23 cellular contexts compared by ENCODE assay signal in the genomic region with DNA sequence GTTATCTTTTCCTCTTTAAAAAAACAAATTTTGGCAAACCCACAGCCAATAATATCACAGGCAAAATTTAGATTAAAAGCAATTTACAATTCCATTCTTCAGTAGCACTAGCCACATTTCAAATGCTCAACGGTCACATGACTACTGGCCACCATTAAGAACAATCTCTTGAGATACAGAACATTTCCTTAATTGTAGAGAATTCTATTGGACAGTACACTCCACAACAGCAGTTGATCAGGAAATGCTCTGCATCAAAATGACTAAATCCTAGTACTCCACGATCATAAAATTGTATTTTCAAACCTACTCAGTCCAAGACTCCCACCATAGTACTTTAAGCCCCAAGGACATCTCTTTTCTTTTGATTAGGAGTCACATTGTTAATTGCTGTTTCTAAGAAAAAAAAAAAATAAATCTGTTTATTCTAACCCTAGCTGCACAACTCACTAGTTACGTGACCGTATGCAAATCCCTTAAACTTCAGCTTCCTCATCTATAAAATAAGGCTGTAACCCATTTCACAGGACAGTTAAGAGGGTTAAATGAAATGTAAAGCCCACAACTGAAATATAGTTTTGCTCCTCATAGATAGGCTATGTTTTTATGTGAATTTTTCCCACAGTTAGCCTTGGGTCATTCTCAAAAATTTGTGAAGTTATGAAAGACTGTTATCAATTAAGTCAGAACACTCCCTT. TPM values are rescaled to one million over a fixed set of nuclear protein-coding genes. Genes with fewer than 3 reads are reported as not detected.
DNase-seq lines count a peak whose midpoint lies in the region; ATAC-seq and TF ChIP-seq lines count a peak whose summit lies in the region.
"Had no signal": no experiment of that assay in that cellular context is flagged by ENCODE, and none has a peak within 500 bp of the region (broad histone marks: within the 10 kb centered on the region; RNA-seq: fewer than 3 reads in every experiment).

No MANE protein-coding gene starts in this region.

- peaks cover 69% of the 10 kb centered on the region for H3K36me3 ChIP-seq in CD8-positive, alpha-beta T cell (ENCODE audit: insufficient read depth, low read length)
- H3K36me3 ChIP-seq in mammary epithelial cell (ENCODE audit: insufficient read depth, low read length) = peaks cover 71% of the 10 kb centered on the region
- H3K36me3 ChIP-seq: uterus had no signal

- 86% methylated on average over 4 of the region's 4 CpGs for WGBS in mammary epithelial cell (ENCODE audit: low coverage, missing lambda C conversion rate)

- no peak for ATAC-seq in activated CD8-positive, alpha-beta memory T cell treated with anti-CD3 and anti-CD28 coated beads, Interleukin-2, amount 10 ng/mL, durations not matched to agents 7 days and 5 days
- ATAC-seq in CD8-positive, alpha-beta T cell = no peak
- peak; percentile 25 for ATAC-seq in activated B cell treated with CpG ODN at 0.5 μM for 24 hours (ENCODE audit: low read depth)
- ATAC-seq in memory B cell (ENCODE audit: low read depth) = peak; percentile 34
- ATAC-seq: psoas muscle had no signal

- BruUV-seq in mammary epithelial cell (replicated peaks; lab: Mats Ljungman, UMichigan) = no TSS peak

- no peak overlapping the region for H3K27ac ChIP-seq in CD8-positive, alpha-beta T cell (ENCODE audit: low read depth, low read length)
- H3K27ac ChIP-seq in mammary epithelial cell (ENCODE audit: insufficient read depth, low read depth, low read length) = no peak overlapping the region
- H3K27ac ChIP-seq: epithelial cell of prostate, psoas muscle, RWPE1, SK-N-MC, skin epidermis, uterus had no signal

- H3K79me2 ChIP-seq in mammary epithelial cell (ENCODE audit: insufficient read depth, low read length) = peaks cover 69% of the 10 kb centered on the region

- intact Hi-C loops in CD8-positive, alpha-beta T cell (cut with DNase I, micrococcal nuclease) = no loop called here
- intact Hi-C loops in activated B cell treated with CpG ODN at 0.5 μM for 24 hours (cut with micrococcal nuclease) (no loop called here), mammary epithelial cell (cut with micrococcal nuclease) (no loop called here)

- no peak overlapping the region for H3K4me3 Mint-ChIP-seq in activated CD8-positive, alpha-beta memory T cell treated with anti-CD3 and anti-CD28 coated beads, Interleukin-2, amount 10 ng/mL, durations not matched to agents 7 days and 5 days
- H3K4me3 Mint-ChIP-seq in CD8-positive, alpha-beta T cell = no peak overlapping the region
- H3K4me3 Mint-ChIP-seq in activated B cell treated with CpG ODN at 0.5 μM for 24 hours (no peak overlapping the region), memory B cell (no peak overlapping the region)

- no peak overlapping the region for H3K9ac ChIP-seq in mammary epithelial cell (ENCODE audit: insufficient read depth, low read length)

- no peaks in the 10 kb centered on the region for H3K27me3 Mint-ChIP-seq in activated CD8-positive, alpha-beta memory T cell treated with anti-CD3 and anti-CD28 coated beads, Interleukin-2, amount 10 ng/mL, durations not matched to agents 7 days and 5 days
- no peaks in the 10 kb centered on the region for H3K27me3 Mint-ChIP-seq in CD8-positive, alpha-beta T cell (ENCODE audit: low read depth)
- H3K27me3 Mint-ChIP-seq in activated B cell treated with CpG ODN at 0.5 μM for 24 hours = no peaks in the 10 kb centered on the region
- H3K27me3 Mint-ChIP-seq in memory B cell = no peaks in the 10 kb centered on the region

- H3K9me3 Mint-ChIP-seq in activated CD8-positive, alpha-beta memory T cell treated with anti-CD3 and anti-CD28 coated beads, Interleukin-2, amount 10 ng/mL, durations not matched to agents 7 days and 5 days (ENCODE audit: low read depth) = no peaks in the 10 kb centered on the region
- no peaks in the 10 kb centered on the region for H3K9me3 Mint-ChIP-seq in CD8-positive, alpha-beta T cell
- H3K9me3 Mint-ChIP-seq in activated B cell treated with CpG ODN at 0.5 μM for 24 hours (no peaks in the 10 kb centered on the region), memory B cell (no peaks in the 10 kb centered on the region)

- POLR2A ChIA-PET in CD8-positive, alpha-beta T cell (lab: Charles Lee) = interaction anchor here (0.9 to 1.5 kb wide), 3 partner anchors 10 to 209 kb away, joined by 3 to 5 read pairs (median 3); partner anchors contain the start of gene C6orf62
- POLR2A ChIA-PET in activated B cell treated with CpG ODN at 0.5 μM for 24 hours (lab: Charles Lee) = interaction anchor here (1.0 to 2.0 kb wide), 3 partner anchors 11 to 43 kb away, joined by 3 to 7 read pairs (median 3); no protein-coding TSS in a partner anchor

- H3K4me1 Mint-ChIP-seq in activated CD8-positive, alpha-beta memory T cell treated with anti-CD3 and anti-CD28 coated beads, Interleukin-2, amount 10 ng/mL, durations not matched to agents 7 days and 5 days = peaks cover 46% of the 10 kb centered on the region
- H3K4me1 Mint-ChIP-seq in CD8-positive, alpha-beta T cell (ENCODE audit: low read depth) = peaks cover 56% of the 10 kb centered on the region
- H3K4me1 Mint-ChIP-seq in activated B cell treated with CpG ODN at 0.5 μM for 24 hours (peaks cover 44% of the 10 kb centered on the region), memory B cell (peaks cover 24% of the 10 kb centered on the region)

- peaks cover 71% of the 10 kb centered on the region for H3K36me3 Mint-ChIP-seq in activated CD8-positive, alpha-beta memory T cell treated with anti-CD3 and anti-CD28 coated beads, Interleukin-2, amount 10 ng/mL, durations not matched to agents 7 days and 5 days
- peaks cover 88% of the 10 kb centered on the region for H3K36me3 Mint-ChIP-seq in CD8-positive, alpha-beta T cell
- H3K36me3 Mint-ChIP-seq in activated B cell treated with CpG ODN at 0.5 μM for 24 hours (ENCODE audit: low read depth) (peaks cover 90% of the 10 kb centered on the region), memory B cell (peaks cover 22% of the 10 kb centered on the region)

- no peak overlapping the region for H3K4me3 ChIP-seq in CD8-positive, alpha-beta T cell (ENCODE audit: low read depth, low read length)
- H3K4me3 ChIP-seq in mammary epithelial cell (replicated peaks in 1 of 3; ENCODE audit: insufficient read depth in 1 of 3, low read depth in 2 of 3, low read length in 3 of 3) = no peak overlapping the region
- H3K4me3 ChIP-seq: HAP-1, psoas muscle, SK-N-MC, skin epidermis, uterus had no signal

- H3K9me3 ChIP-seq in CD8-positive, alpha-beta T cell (ENCODE audit: low read length) = no peaks in the 10 kb centered on the region
- no peaks in the 10 kb centered on the region for H3K9me3 ChIP-seq in mammary epithelial cell (replicated peaks; ENCODE audit: insufficient read depth, low read length)
- H3K9me3 ChIP-seq: HAP-1, psoas muscle, uterus had no signal

- peaks cover 38% of the 10 kb centered on the region for H3K4me1 ChIP-seq in CD8-positive, alpha-beta T cell (ENCODE audit: insufficient read depth, low read length)
- H3K4me1 ChIP-seq in mammary epithelial cell (ENCODE audit: insufficient read depth, low read length) = no peaks in the 10 kb centered on the region

- H3K27ac Mint-ChIP-seq in activated CD8-positive, alpha-beta memory T cell treated with anti-CD3 and anti-CD28 coated beads, Interleukin-2, amount 10 ng/mL, durations not matched to agents 7 days and 5 days = peak overlapping the region; percentile 18
- peak overlapping the region; percentile 49 for H3K27ac Mint-ChIP-seq in CD8-positive, alpha-beta T cell
- H3K27ac Mint-ChIP-seq in activated B cell treated with CpG ODN at 0.5 μM for 24 hours (peak overlapping the region; percentile 5), memory B cell (peak overlapping the region; percentile 31)

- no peak overlapping the region for H3K4me2 ChIP-seq in mammary epithelial cell (ENCODE audit: insufficient read depth, low read depth, low read length)

- in situ Hi-C loops in mammary epithelial cell (cut with MboI; ENCODE audit: low sequenced_read_pairs in 2 of 2) = no loop called here

- CTCF ChIA-PET in activated CD8-positive, alpha-beta memory T cell treated with anti-CD3 and anti-CD28 coated beads, Interleukin-2, amount 10 ng/mL, durations not matched to agents 7 days and 5 days (lab: Charles Lee) = interaction anchor here (1.2 kb wide), 1 partner anchor 9 kb away, joined by 3 read pairs; no protein-coding TSS in a partner anchor
- CTCF ChIA-PET in CD8-positive, alpha-beta T cell (lab: Charles Lee) = interaction anchor here (0.6 to 1.2 kb wide), 2 partner anchors 8 to 351 kb away, joined by 3 read pairs; no protein-coding TSS in a partner anchor
- CTCF ChIA-PET in activated B cell treated with CpG ODN at 0.5 μM for 24 hours (lab: Charles Lee) (interaction anchor here (2.0 kb wide), 1 partner anchor 128 kb away, joined by 6 read pairs; no protein-coding TSS in a partner anchor), mammary epithelial cell (lab: Charles Lee; ENCODE audit: low non-redundant PET) (no interaction called here)

- no peak for TF ChIP-seq CTCF in CD8-positive, alpha-beta T cell (IDR thresholded peaks at IDR 0.05)
- TF ChIP-seq CTCF in activated B cell treated with CpG ODN at 0.5 μM for 24 hours (IDR thresholded peaks at IDR 0.05) (no peak), mammary epithelial cell (conservative IDR thresholded peaks at IDR 0.05 in 1 of 2, IDR thresholded peaks at IDR 0.05 in 1 of 2; ENCODE audit: extremely low read depth in 1 of 2, insufficient read depth in 1 of 2, low read depth in 1 of 2, low read length in 2 of 2) (no peak)

- H2AFZ ChIP-seq in mammary epithelial cell (ENCODE audit: low read depth, low read length) = no peak overlapping the region

- DNase-seq in activated CD8-positive, alpha-beta memory T cell treated with anti-CD3 and anti-CD28 coated beads, Interleukin-2, amount 10 ng/mL, durations not matched to agents 7 days and 5 days = no peak
- no peak for DNase-seq in activated CD8-positive, alpha-beta memory T cell treated with anti-CD3 and anti-CD28 coated beads for 24 hours
- no peak for DNase-seq in CD8-positive, alpha-beta T cell
- DNase-seq in activated B cell treated with CpG ODN at 0.5 μM for 24 hours (no peak), memory B cell (ENCODE audit: low spot score in 2 of 2) (no peak), HPDE6-E6E7 (ENCODE audit: extremely low spot score) (no peak), mammary epithelial cell (no peak), GM19240 (ENCODE audit: insufficient read length, low spot score) (no peak)
- DNase-seq: activated CD4-positive, CD25-positive, alpha-beta regulatory T cell; DND-41; head of caudate nucleus; NCI-H1048; NCI-H187 treated with DMSO at 0.1 percent for 48 hours; NCI-H2227 treated with DMSO at 0.1 percent for 48 hours; NCI-H774; nucleus accumbens; psoas muscle; uterus had no signal

- H4K20me1 ChIP-seq in mammary epithelial cell (ENCODE audit: insufficient read depth, low read length) = no peaks in the 10 kb centered on the region

- H3K27me3 ChIP-seq in CD8-positive, alpha-beta T cell (ENCODE audit: insufficient read depth, low read length) = no peaks in the 10 kb centered on the region
- no peaks in the 10 kb centered on the region for H3K27me3 ChIP-seq in mammary epithelial cell (ENCODE audit: insufficient read depth, low read length)
- H3K27me3 ChIP-seq: uterus had no signal

- dilution Hi-C loops in mammary epithelial cell (cut with HindIII; ENCODE audit: low sequenced_read_pairs) = no loop called here

RNA-seq across cellular contexts. Expression of gene C6orf62, which starts 9.8 kb away (rescaled TPM):
- 100 to 1,000 TPM; 141 to 148 TPM for total RNA-seq in activated CD8-positive, alpha-beta memory T cell treated with anti-CD3 and anti-CD28 coated beads, Interleukin-2, amount 10 ng/mL, durations not matched to agents 7 days and 5 days
- total RNA-seq in CD8-positive, alpha-beta T cell = 100 to 1,000 TPM; 116 TPM
- total RNA-seq in activated B cell treated with CpG ODN at 0.5 μM for 24 hours (127 and 135 TPM in 2 replicates), mammary epithelial cell (100 to 1,000 TPM; 112 TPM)
- polyA plus RNA-seq in mammary epithelial cell = 53.4 TPM
- polyA minus RNA-seq in mammary epithelial cell = 54.3 TPM

RNA-seq across cellular contexts. Expression of gene ACOT13, which starts 42.3 kb away (rescaled TPM):
- total RNA-seq in activated CD8-positive, alpha-beta memory T cell treated with anti-CD3 and anti-CD28 coated beads, Interleukin-2, amount 10 ng/mL, durations not matched to agents 7 days and 5 days = 10 to 100 TPM; 21.8 to 25.6 TPM
- total RNA-seq in CD8-positive, alpha-beta T cell = 1 to 10 TPM; 1.2 to 2.3 TPM
- total RNA-seq in activated B cell treated with CpG ODN at 0.5 μM for 24 hours (12.0 and 13.8 TPM in 2 replicates), mammary epithelial cell (10 to 100 TPM in 1 of 2 donors, 1 to 10 TPM in 1; 4.8 to 32.5 TPM)
- 18.7 TPM for polyA plus RNA-seq in mammary epithelial cell
- polyA minus RNA-seq in mammary epithelial cell = 26.7 TPM

RNA-seq across cellular contexts. Expression of gene TDP2, which starts 42.5 kb away (rescaled TPM):
- total RNA-seq in activated CD8-positive, alpha-beta memory T cell treated with anti-CD3 and anti-CD28 coated beads, Interleukin-2, amount 10 ng/mL, durations not matched to agents 7 days and 5 days = 10 to 100 TPM; 40.5 to 45.7 TPM
- total RNA-seq in CD8-positive, alpha-beta T cell = 10 to 100 TPM; 60.7 to 63.4 TPM
- total RNA-seq in activated B cell treated with CpG ODN at 0.5 μM for 24 hours (48.9 and 51.1 TPM in 2 replicates), mammary epithelial cell (10 to 100 TPM; 16.3 to 28.5 TPM)
- 16.7 TPM for polyA plus RNA-seq in mammary epithelial cell
- polyA minus RNA-seq in mammary epithelial cell = 38.6 TPM

Comparison
In these comparisons a context has a peak if more than half of its experiments do, and no peak if none do; other contexts are left out.
1. ATAC-seq: peak in activated B cell treated with CpG ODN at 0.5 μM for 24 hours (single experiment) and memory B cell (single experiment); none in activated CD8-positive, alpha-beta memory T cell treated with anti-CD3 and anti-CD28 coated beads, Interleukin-2, amount 10 ng/mL, durations not matched to agents 7 days and 5 days (single experiment) and CD8-positive, alpha-beta T cell (single experiment).
2. Peak in every context shown above with its lines, with median percentiles within 50 percentile points of each other: H3K27ac Mint-ChIP-seq.